Comparison of ENCODE assay signal across 14 cellular contexts in genomic region chr6:105759946-105760345, GRCh38.
DNase-seq lines count a peak whose midpoint lies in the region; ATAC-seq and TF ChIP-seq lines count a peak whose summit lies in the region.
"Had no signal": no experiment of that assay in that cellular context is flagged by ENCODE, and none has a peak within 500 bp of the region (broad histone marks: within the 10 kb centered on the region; RNA-seq: fewer than 3 reads in every experiment).

No MANE protein-coding gene starts in this region.

- H3K4me1 Mint-ChIP-seq in endodermal cell: peaks cover 11% of the 10 kb centered on the region

- peak overlapping the region; percentile 48; the same call in 1 of the 2 replicates for H2AFZ ChIP-seq in SK-N-SH (ENCODE audit: low read depth)

- WGBS in SK-N-SH (ENCODE audit: low lambda C conversion rate): 13% methylated on average over 4 of the region's 4 CpGs
- 92 to 94% methylated on average over 4 of the region's 4 CpGs for WGBS in endodermal cell (ENCODE audit: insufficient coverage in 1 of 2, insufficient read length in 1 of 2), 2 experiments

- H3K4me3 Mint-ChIP-seq in endodermal cell: no peak overlapping the region

- TF ChIP-seq EP300 in SK-N-SH (IDR thresholded peaks at IDR 0.05; ENCODE audit: borderline replicate concordance in 1 of 2, low read depth in 1 of 2, low read length in 1 of 2): 0 out of 4 replicates have a peak, but pooled peaks of 1 of the 2 experiments have one; percentile 29

- no peaks in the 10 kb centered on the region for H3K9me2 ChIP-seq in SK-N-SH

- no peak for ATAC-seq in HG02973 (IDR thresholded peaks at IDR 0.05; ENCODE audit: unreplicated experiment)
- ATAC-seq: sciatic nerve had no signal

- H3F3A ChIP-seq in SK-N-SH (replicated peaks; ENCODE audit: insufficient read depth): no peaks in the 10 kb centered on the region

- no peak for TF ChIP-seq RAD21 in SK-N-SH (IDR thresholded peaks at IDR 0.05; ENCODE audit: low read length)

- H3K27ac ChIP-seq in SK-N-SH (ENCODE audit: low read depth in 2 of 2, low read length in 1 of 2): peak overlapping the region; percentile 3 to 82; a peak in 2 of 4 replicates
- no peak overlapping the region for H3K27ac ChIP-seq in endodermal cell (ENCODE audit: low read depth, low read length)
- H3K27ac ChIP-seq: esophagus muscularis mucosa had no signal

- H3K27me3 ChIP-seq in SK-N-SH (ENCODE audit: insufficient read depth): no peaks in the 10 kb centered on the region
- no peaks in the 10 kb centered on the region for H3K27me3 ChIP-seq in skeletal muscle satellite cell (ENCODE audit: control insufficient read depth, insufficient read depth, low read length)
- H3K27me3 ChIP-seq in endodermal cell (ENCODE audit: control insufficient read depth, insufficient read depth, low read length, poor library complexity, severe bottlenecking): no peaks in the 10 kb centered on the region
- H3K27me3 ChIP-seq: esophagus muscularis mucosa had no signal

- H3K79me2 ChIP-seq in SK-N-SH (ENCODE audit: insufficient read depth): no peaks in the 10 kb centered on the region

- peaks cover 9% of the 10 kb centered on the region for H3K9me3 Mint-ChIP-seq in endodermal cell

- H3K9ac ChIP-seq in SK-N-SH: peak overlapping the region; percentile 11; the same call in 1 of the 2 replicates
- H3K9ac ChIP-seq in skeletal muscle satellite cell (ENCODE audit: low read depth, low read length): no peak overlapping the region
- H3K9ac ChIP-seq in endodermal cell (ENCODE audit: extremely low read depth, low read length, poor library complexity, severe bottlenecking): no peak overlapping the region

- H3K36me3 ChIP-seq in SK-N-SH (replicated peaks in 1 of 2; ENCODE audit: control insufficient read depth in 1 of 2, insufficient read depth in 2 of 2, low read length in 1 of 2) (no peaks in the 10 kb centered on the region), skeletal muscle satellite cell (ENCODE audit: insufficient read depth, low read length) (no peaks in the 10 kb centered on the region), endodermal cell (ENCODE audit: control insufficient read depth, insufficient read depth, low read length) (no peaks in the 10 kb centered on the region)
- H3K36me3 ChIP-seq: esophagus muscularis mucosa had no signal

- no peaks in the 10 kb centered on the region for H3K9me3 ChIP-seq in SK-N-SH
- H3K9me3 ChIP-seq in skeletal muscle satellite cell (replicated peaks; ENCODE audit: low read length): no peaks in the 10 kb centered on the region
- H3K9me3 ChIP-seq in endodermal cell (ENCODE audit: control insufficient read depth, low read length): peaks cover 5% of the 10 kb centered on the region
- H3K9me3 ChIP-seq: esophagus muscularis mucosa had no signal

- TF ChIP-seq CTCF in SK-N-SH (IDR thresholded peaks at IDR 0.05) (no peak), fibroblast of mammary gland (conservative IDR thresholded peaks at IDR 0.05; ENCODE audit: control insufficient read depth, insufficient read depth, low read depth, low read length) (no peak), endodermal cell (conservative IDR thresholded peaks at IDR 0.05) (no peak)

- peaks cover 0 to 6% of the 10 kb centered on the region in 2 experiments; a peak in 2 of 4 replicates for H3K4me1 ChIP-seq in SK-N-SH (ENCODE audit: control insufficient read depth in 1 of 2, insufficient read depth in 2 of 2, low read depth in 1 of 2, low read length in 1 of 2)
- H3K4me1 ChIP-seq in skeletal muscle satellite cell (ENCODE audit: control insufficient read depth, insufficient read depth, low read length): peaks cover 22% of the 10 kb centered on the region
- H3K4me1 ChIP-seq in endodermal cell (ENCODE audit: control insufficient read depth, insufficient read depth, low read length): no peaks in the 10 kb centered on the region
- H3K4me1 ChIP-seq: esophagus muscularis mucosa had no signal

- no peaks in the 10 kb centered on the region for H4K20me1 ChIP-seq in SK-N-SH (ENCODE audit: insufficient read depth)

- no peak overlapping the region for H3K27ac Mint-ChIP-seq in endodermal cell

- H3K4me2 ChIP-seq in SK-N-SH (peak overlapping the region; percentile 14; the same call in 1 of the 2 replicates), skeletal muscle satellite cell (ENCODE audit: low read length) (peak overlapping the region; percentile 11)

- peaks cover 2% of the 10 kb centered on the region for H3K36me3 Mint-ChIP-seq in endodermal cell (ENCODE audit: low read depth)

- peak; percentile 70 for DNase-seq in EL
- no peak for DNase-seq in SK-N-SH
- DNase-seq in fibroblast of mammary gland (ENCODE audit: low read depth): peak; percentile 92
- DNase-seq in endodermal cell: no peak
- no peak for DNase-seq in DMS153 (lab: John Stamatoyannopoulos, UW)
- DNase-seq: activated CD4-positive, alpha-beta T cell treated with anti-CD3 and anti-CD28 coated beads, Interleukin-2, amount 50 U/mL, for 4 hours; activated gamma-delta T cell; islet precursor cell; NCI-H1092; NCI-H226 had no signal

- POLR2A ChIA-PET in SK-N-SH (lab: Yijun Ruan, JAX): no interaction called here

- H3K4me3 ChIP-seq in SK-N-SH (ENCODE audit: low read depth in 2 of 2, low read length in 1 of 2): no peak overlapping the region
- no peak overlapping the region for H3K4me3 ChIP-seq in fibroblast of mammary gland (ENCODE audit: control insufficient read depth, low read depth, low read length)
- H3K4me3 ChIP-seq in skeletal muscle satellite cell (ENCODE audit: low read length): no peak overlapping the region
- no peak overlapping the region for H3K4me3 ChIP-seq in endodermal cell (ENCODE audit: low read length)
- H3K4me3 ChIP-seq: esophagus muscularis mucosa had no signal

- peaks cover 6% of the 10 kb centered on the region for H3K27me3 Mint-ChIP-seq in endodermal cell (ENCODE audit: insufficient read depth)

- CTCF ChIA-PET in SK-N-SH (lab: Yijun Ruan, JAX): no interaction called here

TF ChIP-seq in SK-N-SH, 30 proteins besides CTCF, POLR2A, EP300 and RAD21:
- TF ChIP-seq NFIC (IDR thresholded peaks at IDR 0.05; ENCODE audit: borderline replicate concordance): peak; percentile 29; the same call in 1 of the 2 replicates
- TF ChIP-seq MXI1 (IDR thresholded peaks at IDR 0.05; ENCODE audit: low read depth, low read length): no peak
- 0 out of 2 replicates have a peak, but pooled peaks have one; percentile 20 for TF ChIP-seq JUND (IDR thresholded peaks at IDR 0.05)
- no peak for TF ChIP-seq NRF1 (IDR thresholded peaks at IDR 0.05; ENCODE audit: low read depth, low read length)
- peak; percentile 3; the same call in 1 of the 2 replicates for TF ChIP-seq FOSL2 (IDR thresholded peaks at IDR 0.05; ENCODE audit: borderline replicate concordance, low read depth)
- peak; percentile 38; the same call in 1 of the 2 replicates for TF ChIP-seq PBX3 (IDR thresholded peaks at IDR 0.05)

Comparison
In these comparisons a context has a peak if more than half of its experiments do, and no peak if none do; other contexts are left out.
1. DNase-seq: peak in EL (single experiment) and fibroblast of mammary gland (single experiment); none in SK-N-SH (single experiment), endodermal cell (single experiment) and DMS153 (single experiment).